8 cellular contexts compared by ENCODE assay signal in the genomic region with DNA sequence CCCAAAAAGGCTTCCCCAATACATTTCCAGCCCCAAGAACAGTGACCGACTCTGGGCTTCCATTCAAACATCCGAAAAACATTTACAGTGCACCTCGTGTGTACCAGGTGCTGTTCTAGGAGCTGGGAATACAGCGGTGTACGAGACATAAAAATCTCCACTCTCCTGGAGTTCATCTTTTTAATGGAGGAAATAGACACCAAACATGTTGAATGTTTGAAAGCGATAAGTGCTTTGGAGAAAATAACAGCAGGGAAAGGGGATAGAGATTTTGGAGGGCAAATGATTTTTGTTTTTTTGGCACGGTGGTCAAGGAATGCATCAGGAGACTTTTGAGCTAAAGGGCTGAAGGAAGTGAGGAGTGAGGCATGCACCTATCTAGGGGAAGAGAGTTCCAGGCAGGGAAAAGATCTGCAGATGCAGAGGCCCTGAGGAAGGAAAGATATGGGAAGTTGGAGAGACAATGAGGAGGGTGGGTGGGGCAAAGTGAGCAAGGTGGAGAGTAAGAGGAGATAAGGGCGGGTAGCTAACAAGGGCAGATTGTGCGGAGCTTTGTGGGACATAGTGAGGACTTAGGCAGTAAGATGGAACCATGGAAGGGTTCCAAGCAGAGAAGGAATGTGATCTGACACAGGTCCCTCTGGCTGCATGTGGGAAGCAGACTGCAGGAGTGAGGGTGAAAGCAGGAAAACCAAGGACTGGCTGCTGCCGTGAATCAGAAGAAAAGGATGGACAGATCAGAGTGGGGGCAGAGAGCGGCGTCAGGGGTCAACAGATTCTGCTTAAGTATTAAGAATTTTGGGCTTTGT. TPM values are rescaled to one million over a fixed set of nuclear protein-coding genes. Genes with fewer than 3 reads are reported as not detected.
A peak's percentile ranks its signal among the peaks of the same experiment; 100 is the strongest.
DNase-seq lines count a peak whose midpoint lies in the region; FAIRE-seq and TF ChIP-seq lines count a peak whose summit lies in the region.

No MANE protein-coding gene starts in this region.

- H3K36me3 ChIP-seq in adipocyte (ENCODE audit: control insufficient read depth, insufficient read depth, low read length, severe bottlenecking) (no peaks in the 10 kb centered on the region), keratinocyte (ENCODE audit: control insufficient read depth in 2 of 2, extremely low read depth in 1 of 2, insufficient read depth in 2 of 2, low read length in 2 of 2) (peaks cover 0 to 3% of the 10 kb centered on the region in 2 experiments), testis (ENCODE audit: low read depth, missing control alignments) (no peaks in the 10 kb centered on the region)

- H3K9me3 ChIP-seq in adipocyte (ENCODE audit: control insufficient read depth, low read length) (no peaks in the 10 kb centered on the region), keratinocyte (ENCODE audit: control insufficient read depth, low read depth, low read length) (no peaks in the 10 kb centered on the region), testis (no peaks in the 10 kb centered on the region)

- peak overlapping the region; percentile 86 for H2AFZ ChIP-seq in keratinocyte (ENCODE audit: control insufficient read depth, low read length)

- no peak for TF ChIP-seq POLR2A in testis (IDR thresholded peaks at IDR 0.05)

- H4K20me1 ChIP-seq in keratinocyte (ENCODE audit: control insufficient read depth, extremely low read depth, insufficient read depth, low read length): peaks cover 4% of the 10 kb centered on the region

- H3K4me3 ChIP-seq in adipocyte (ENCODE audit: low read length) (peak overlapping the region; percentile 99), keratinocyte (ENCODE audit: control insufficient read depth in 2 of 3, extremely low read depth in 1 of 3, insufficient read depth in 2 of 3, low read depth in 1 of 3, low read length in 3 of 3) (peak overlapping the region; percentile 73 to 86 (median 86)), testis (peak overlapping the region; percentile 77 to 87)

- H3K9me1 ChIP-seq in keratinocyte (ENCODE audit: control insufficient read depth, extremely low read depth, insufficient read depth, low read length): no peaks in the 10 kb centered on the region

- H3K27ac Mint-ChIP-seq in activated CD4-positive, alpha-beta T cell treated with anti-CD3 and anti-CD28 coated beads, Interleukin-2, amount 10 ng/mL, durations not matched to agents 7 days and 5 days: peak overlapping the region; percentile 92

- no peaks in the 10 kb centered on the region for H3K9me3 Mint-ChIP-seq in activated CD4-positive, alpha-beta T cell treated with anti-CD3 and anti-CD28 coated beads, Interleukin-2, amount 10 ng/mL, durations not matched to agents 7 days and 5 days

- peak overlapping the region; percentile 94 for H3K4me2 ChIP-seq in keratinocyte (ENCODE audit: control insufficient read depth, extremely low read depth, insufficient read depth, low read depth, low read length)

- H3K79me2 ChIP-seq in keratinocyte (ENCODE audit: control insufficient read depth, insufficient read depth, low read length): peaks cover 41% of the 10 kb centered on the region

- TF ChIP-seq CTCF in keratinocyte (optimal IDR thresholded peaks at IDR 0.05 in 1 of 3, IDR thresholded peaks at IDR 0.05 in 1 of 3, conservative IDR thresholded peaks at IDR 0.05 in 1 of 3; ENCODE audit: extremely low read depth in 1 of 3, insufficient read depth in 2 of 3, low read length in 3 of 3) (no peak), testis (IDR thresholded peaks at IDR 0.05) (no peak)

- H3K27ac ChIP-seq in keratinocyte (ENCODE audit: control insufficient read depth, insufficient read depth, low read length) (peak overlapping the region; percentile 86), testis (peak overlapping the region; percentile 73 to 85)

- H3K27me3 ChIP-seq in adipocyte (replicated peaks; ENCODE audit: control insufficient read depth, insufficient read depth, low read length) (no peaks in the 10 kb centered on the region), keratinocyte (ENCODE audit: control insufficient read depth, extremely low read depth, insufficient read depth, low read length) (no peaks in the 10 kb centered on the region), testis (no peaks in the 10 kb centered on the region)

- peaks cover 31% of the 10 kb centered on the region for H3K4me1 ChIP-seq in adipocyte (ENCODE audit: control insufficient read depth, insufficient read depth, low read length)
- peaks cover 36% of the 10 kb centered on the region for H3K4me1 ChIP-seq in keratinocyte (ENCODE audit: control insufficient read depth, extremely low read depth, insufficient read depth, low read length)
- H3K4me1 ChIP-seq in testis: peaks cover 44% of the 10 kb centered on the region

- intact Hi-C loops in testis (cut with DNase I; ENCODE audit: low total_unique reads): loop anchor here (10.0 kb wide), 1 partner anchor 128 kb away; the partner anchor contains the start of gene PSMC4

- WGBS in testis, 2 donors: 31 to 33% methylated on average over 12 of the region's 12 CpGs

- peak overlapping the region; percentile 89 for H3K4me3 Mint-ChIP-seq in activated CD4-positive, alpha-beta T cell treated with anti-CD3 and anti-CD28 coated beads, Interleukin-2, amount 10 ng/mL, durations not matched to agents 7 days and 5 days

- CTCF ChIA-PET in activated CD4-positive, alpha-beta T cell treated with anti-CD3 and anti-CD28 coated beads, Interleukin-2, amount 10 ng/mL, durations not matched to agents 7 days and 5 days (lab: Charles Lee): interaction anchor here (0.7 to 1.4 kb wide), 2 partner anchors 9 to 17 kb away, joined by 3 read pairs; no protein-coding TSS in a partner anchor

- DNase-seq in activated CD4-positive, alpha-beta T cell treated with anti-CD3 and anti-CD28 coated beads, Interleukin-2, amount 10 ng/mL, durations not matched to agents 7 days and 5 days: no peak
- DNase-seq in activated CD4-positive, alpha-beta T cell treated with anti-CD3 and anti-CD28 coated beads for 48 hours: no peak
- DNase-seq in adipocyte (ENCODE audit: low read depth) (peak; percentile 12), keratinocyte (ENCODE audit: low read depth, low spot score) (no peak), testis (no peak), CD1c-positive myeloid dendritic cell (ENCODE audit: extremely low spot score) (no peak), NCI-H1417 (lab: John Stamatoyannopoulos, UW) (no peak)
- no peak for DNase-seq in stimulated activated CD4-positive, alpha-beta T cell treated with anti-CD3 and anti-CD28 coated beads, Interleukin-15, amount 100 ng/mL, for 24 hours

- H3K27me3 Mint-ChIP-seq in activated CD4-positive, alpha-beta T cell treated with anti-CD3 and anti-CD28 coated beads, Interleukin-2, amount 10 ng/mL, durations not matched to agents 7 days and 5 days: no peaks in the 10 kb centered on the region

- POLR2A ChIA-PET in activated CD4-positive, alpha-beta T cell treated with anti-CD3 and anti-CD28 coated beads, Interleukin-2, amount 10 ng/mL, durations not matched to agents 7 days and 5 days (lab: Charles Lee): interaction anchor here (0.5 to 0.8 kb wide), 2 partner anchors 13 to 41 kb away, joined by 3 read pairs; partner anchors contain the start of gene DYRK1B

- peak overlapping the region; percentile 93 for H3K9ac ChIP-seq in adipocyte (ENCODE audit: low read length)
- peak overlapping the region; percentile 92 for H3K9ac ChIP-seq in keratinocyte (ENCODE audit: control insufficient read depth, extremely low read depth, insufficient read depth, low read length)

- FAIRE-seq in keratinocyte (lab: Jason Lieb, UNC): no peak

- H3K4me1 Mint-ChIP-seq in activated CD4-positive, alpha-beta T cell treated with anti-CD3 and anti-CD28 coated beads, Interleukin-2, amount 10 ng/mL, durations not matched to agents 7 days and 5 days: peaks cover 42% of the 10 kb centered on the region

- peaks cover 8% of the 10 kb centered on the region for H3K36me3 Mint-ChIP-seq in activated CD4-positive, alpha-beta T cell treated with anti-CD3 and anti-CD28 coated beads, Interleukin-2, amount 10 ng/mL, durations not matched to agents 7 days and 5 days (ENCODE audit: low read depth)

- dilution Hi-C loops in keratinocyte (cut with MboI; ENCODE audit: extremely low pct_ligation_motif_present, low sequenced_read_pairs): no loop called here

RNA-seq across cellular contexts. Expression of gene FBL, which starts 0.7 kb away (rescaled TPM):
- 100 to 1,000 TPM; 330 to 377 TPM for total RNA-seq in activated CD4-positive, alpha-beta T cell treated with anti-CD3 and anti-CD28 coated beads, Interleukin-2, amount 10 ng/mL, durations not matched to agents 7 days and 5 days
- polyA plus RNA-seq in keratinocyte (222 to 357 TPM (median 301 TPM) in 3 replicates), testis (ENCODE audit: insufficient read depth, low read depth, low replicate concordance) (303 TPM)
- polyA plus RNA-seq in keratinocyte (2011; ENCODE audit: low read depth): 42.3 TPM
- 254 and 305 TPM in 2 replicates for polyA plus RNA-seq in keratinocyte (2011; cell fraction: cytosol; rRNA removed)
- polyA plus RNA-seq in keratinocyte (2011; cell fraction: nucleus; rRNA removed): 122 and 173 TPM in 2 replicates
- polyA plus RNA-seq in keratinocyte (2012; ENCODE audit: low replicate concordance): 135 and 295 TPM in 2 replicates
- polyA minus RNA-seq in keratinocyte: 332 to 744 TPM (median 382 TPM) in 3 replicates
- polyA minus RNA-seq in keratinocyte (2011; cell fraction: cytosol; rRNA and poly(A)+ RNA removed): 115 TPM
- polyA minus RNA-seq in keratinocyte (2011; cell fraction: nucleus; rRNA and poly(A)+ RNA removed): 26.9 and 28.7 TPM in 2 replicates
- 100 to 1,000 TPM; 236 to 301 TPM for total RNA-seq in testis

RNA-seq across cellular contexts. Expression of gene DYRK1B, which starts 12.9 kb away (rescaled TPM):
- total RNA-seq in activated CD4-positive, alpha-beta T cell treated with anti-CD3 and anti-CD28 coated beads, Interleukin-2, amount 10 ng/mL, durations not matched to agents 7 days and 5 days: 10 to 100 TPM; 10.9 to 11.5 TPM
- polyA plus RNA-seq in keratinocyte: 4.3 to 6.4 TPM (median 4.6 TPM) in 3 replicates
- polyA plus RNA-seq in keratinocyte (2011; ENCODE audit: low read depth): 10.9 TPM
- polyA plus RNA-seq in keratinocyte (2011; cell fraction: cytosol; rRNA removed): 2.8 and 5.9 TPM in 2 replicates
- polyA plus RNA-seq in keratinocyte (2011; cell fraction: nucleus; rRNA removed): 9.7 and 10.5 TPM in 2 replicates
- 6.2 and 7.0 TPM in 2 replicates for polyA plus RNA-seq in keratinocyte (2012; ENCODE audit: low replicate concordance)
- polyA minus RNA-seq in keratinocyte: 4.6 to 25.6 TPM (median 8.0 TPM) in 3 replicates
- polyA minus RNA-seq in keratinocyte (2011; cell fraction: cytosol; rRNA and poly(A)+ RNA removed): 12.5 TPM
- 7.8 and 12.6 TPM in 2 replicates for polyA minus RNA-seq in keratinocyte (2011; cell fraction: nucleus; rRNA and poly(A)+ RNA removed)
- 100 to 1,000 TPM in 1 of 2 donors, 10 to 100 TPM in 1; 90.8 to 127 TPM for total RNA-seq in testis
- polyA plus RNA-seq in testis (ENCODE audit: insufficient read depth, low read depth, low replicate concordance): 124 TPM

Comparison
In these comparisons a context has a peak if more than half of its experiments do, and no peak if none do; other contexts are left out.
1. RNA of gene DYRK1B, which starts 12.9 kb away (total RNA-seq): 90.8 to 127 TPM in testis; 10.9 to 11.5 TPM in activated CD4-positive, alpha-beta T cell treated with anti-CD3 and anti-CD28 coated beads, Interleukin-2, amount 10 ng/mL, durations not matched to agents 7 days and 5 days; every median in the first group is over 4 times any median in the second.
2. Peak in every context shown above with its lines, with median percentiles within 50 percentile points of each other: H3K4me3 ChIP-seq.